ENCODE assay signal across 12 cellular contexts in the genomic region with DNA sequence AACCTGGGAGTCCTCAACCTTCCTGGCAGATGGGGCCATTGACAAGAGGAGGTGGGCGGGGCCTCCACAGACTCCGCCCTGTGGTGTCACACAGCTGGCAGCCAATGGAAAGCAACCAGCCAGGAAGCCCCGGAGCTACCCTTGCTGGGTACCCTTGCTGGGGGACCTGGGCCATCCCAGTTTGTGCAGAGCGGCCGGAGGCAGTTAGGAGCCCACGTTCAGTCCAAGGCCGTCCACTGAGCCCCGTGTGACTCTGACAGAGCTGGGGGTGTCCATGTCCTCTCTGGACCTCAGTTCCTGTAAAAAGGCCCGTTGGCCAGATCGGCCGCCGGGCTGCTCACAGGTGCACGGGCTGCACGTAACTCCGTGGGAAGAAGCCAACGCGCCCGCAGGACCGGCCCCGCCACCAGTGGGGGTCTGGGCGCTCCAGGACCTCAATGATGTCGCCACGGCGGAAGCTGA. TPM values are rescaled to one million over a fixed set of nuclear protein-coding genes. Genes with fewer than 3 reads are reported as not detected.
DNase-seq lines count a peak whose midpoint lies in the region; ATAC-seq and TF ChIP-seq lines count a peak whose summit lies in the region.
"Had no signal": no experiment of that assay in that cellular context is flagged by ENCODE, and none has a peak within 500 bp of the region (broad histone marks: within the 10 kb centered on the region; RNA-seq: fewer than 3 reads in every experiment).

No MANE protein-coding gene starts in this region.

- H3K4me1 Mint-ChIP-seq in CD8-positive, alpha-beta T cell (ENCODE audit: low read depth) = peaks cover 22% of the 10 kb centered on the region
- H3K4me1 Mint-ChIP-seq in natural killer cell treated with Interleukin-12 subunit alpha and Interleukin-12 subunit beta and Interleukin-15 and Interleukin-18, amount 100 ng/mL, for 72 hours (ENCODE audit: low read depth in 2 of 2) = peaks cover 0 to 3% of the 10 kb centered on the region in 2 donors

- CTCF ChIA-PET in CD8-positive, alpha-beta T cell (lab: Charles Lee) = no interaction called here

- H3K4me1 ChIP-seq in CD8-positive, alpha-beta T cell (ENCODE audit: insufficient read depth, low read length) = peaks cover 17% of the 10 kb centered on the region
- H3K4me1 ChIP-seq: ascending aorta, upper lobe of left lung had no signal

- no peaks in the 10 kb centered on the region for H3K27me3 Mint-ChIP-seq in CD8-positive, alpha-beta T cell (ENCODE audit: low read depth)
- H3K27me3 Mint-ChIP-seq in natural killer cell treated with Interleukin-12 subunit alpha and Interleukin-12 subunit beta and Interleukin-15 and Interleukin-18, amount 100 ng/mL, for 72 hours = peaks cover 0 to 3% of the 10 kb centered on the region in 2 donors
- H3K27me3 Mint-ChIP-seq: naive thymus-derived CD8-positive, alpha-beta T cell had no signal

- peaks cover 44% of the 10 kb centered on the region for H3K36me3 Mint-ChIP-seq in CD8-positive, alpha-beta T cell
- H3K36me3 Mint-ChIP-seq in natural killer cell treated with Interleukin-12 subunit alpha and Interleukin-12 subunit beta and Interleukin-15 and Interleukin-18, amount 100 ng/mL, for 72 hours = no peaks in the 10 kb centered on the region

- no peaks in the 10 kb centered on the region for H3K9me3 Mint-ChIP-seq in CD8-positive, alpha-beta T cell
- no peaks in the 10 kb centered on the region for H3K9me3 Mint-ChIP-seq in natural killer cell treated with Interleukin-12 subunit alpha and Interleukin-12 subunit beta and Interleukin-15 and Interleukin-18, amount 100 ng/mL, for 72 hours
- H3K9me3 Mint-ChIP-seq: naive thymus-derived CD8-positive, alpha-beta T cell had no signal

- H3K4me3 ChIP-seq in CD8-positive, alpha-beta T cell (ENCODE audit: low read depth, low read length) = no peak overlapping the region
- H3K4me3 ChIP-seq: ascending aorta, upper lobe of left lung had no signal

- intact Hi-C loops in CD8-positive, alpha-beta T cell (cut with DNase I, micrococcal nuclease) = no loop called here

- no peak overlapping the region for H3K27ac Mint-ChIP-seq in CD8-positive, alpha-beta T cell
- no peak overlapping the region for H3K27ac Mint-ChIP-seq in natural killer cell treated with Interleukin-12 subunit alpha and Interleukin-12 subunit beta and Interleukin-15 and Interleukin-18, amount 100 ng/mL, for 72 hours

- no peak for TF ChIP-seq CTCF in CD8-positive, alpha-beta T cell (IDR thresholded peaks at IDR 0.05)
- no peak for TF ChIP-seq CTCF in omental fat pad (IDR thresholded peaks at IDR 0.05)

- no peak overlapping the region for H3K27ac ChIP-seq in CD8-positive, alpha-beta T cell (ENCODE audit: low read depth, low read length)
- H3K27ac ChIP-seq: ascending aorta, upper lobe of left lung had no signal

- ATAC-seq in CD8-positive, alpha-beta T cell = peak; percentile 41
- ATAC-seq in omental fat pad (ENCODE audit: low FRiP score) = peak; percentile 34
- ATAC-seq in natural killer cell treated with Interleukin-12 subunit alpha and Interleukin-12 subunit beta and Interleukin-15 and Interleukin-18, amount 100 ng/mL, for 72 hours = no peak

- POLR2A ChIA-PET in CD8-positive, alpha-beta T cell (lab: Charles Lee) = no interaction called here

- H3K27me3 ChIP-seq in CD8-positive, alpha-beta T cell (ENCODE audit: insufficient read depth, low read length) = no peaks in the 10 kb centered on the region
- H3K27me3 ChIP-seq: ascending aorta, upper lobe of left lung had no signal

- no peaks in the 10 kb centered on the region for H3K9me3 ChIP-seq in CD8-positive, alpha-beta T cell (ENCODE audit: low read length)
- H3K9me3 ChIP-seq: ascending aorta, upper lobe of left lung had no signal

- peaks cover 9% of the 10 kb centered on the region for H3K36me3 ChIP-seq in CD8-positive, alpha-beta T cell (ENCODE audit: insufficient read depth, low read length)
- H3K36me3 ChIP-seq: ascending aorta, upper lobe of left lung had no signal

- DNase-seq in CD8-positive, alpha-beta T cell = peak in 3 of 7 experiments; percentile 28 to 40 (median 40)
- peak; percentile 21 for DNase-seq in KBM-7
- DNase-seq in activated naive CD4-positive, alpha-beta T cell treated with Interleukin-2 at 50 U/mL for 16 hours = peak; percentile 46
- DNase-seq in omental fat pad (ENCODE audit: low spot score) = no peak
- DNase-seq in NCI-H187 (lab: John Stamatoyannopoulos, UW) = no peak
- no peak for DNase-seq in natural killer cell treated with Interleukin-12 subunit alpha and Interleukin-12 subunit beta and Interleukin-15 and Interleukin-18, amount 100 ng/mL, for 72 hours (ENCODE audit: low spot score)
- DNase-seq in medulla oblongata (ENCODE audit: extremely low spot score) = no peak
- no peak for DNase-seq in NCI-H345 treated with DMSO at 0.1 percent for 48 hours (lab: John Stamatoyannopoulos, UW; ENCODE audit: unreplicated experiment)

- in situ Hi-C loops in KBM-7 (cut with MboI; ENCODE audit: low pct_unique_long_range_greater_than_20kb, low sequenced_read_pairs) = no loop called here

- no peak overlapping the region for H3K4me3 Mint-ChIP-seq in CD8-positive, alpha-beta T cell
- H3K4me3 Mint-ChIP-seq in natural killer cell treated with Interleukin-12 subunit alpha and Interleukin-12 subunit beta and Interleukin-15 and Interleukin-18, amount 100 ng/mL, for 72 hours = no peak overlapping the region
- H3K4me3 Mint-ChIP-seq: naive thymus-derived CD8-positive, alpha-beta T cell had no signal

RNA-seq across cellular contexts. Expression of a gene that starts 17.1 kb away (rescaled TPM):
- 1 to 10 TPM; 3.5 to 4.1 TPM for total RNA-seq in CD8-positive, alpha-beta T cell
- total RNA-seq in omental fat pad = 10 to 100 TPM in 3 of 4 donors, under 1 TPM in 1; 0.95 to 19.9 (median 14.3) TPM
- total RNA-seq in natural killer cell treated with Interleukin-12 subunit alpha and Interleukin-12 subunit beta and Interleukin-15 and Interleukin-18, amount 100 ng/mL, for 72 hours = 1 to 10 TPM; 1.4 to 2.6 TPM

RNA-seq across cellular contexts. Expression of a gene that starts 25.1 kb away (rescaled TPM):
- 10 to 100 TPM; 15.8 to 18.3 TPM for total RNA-seq in CD8-positive, alpha-beta T cell
- 10 to 100 TPM in 1 of 4 donors, 1 to 10 TPM in 3; 2.6 to 13.2 (median 6.8) TPM for total RNA-seq in omental fat pad
- 10 to 100 TPM in 1 of 2 donors, 1 to 10 TPM in 1; 8.2 to 15.9 TPM for total RNA-seq in natural killer cell treated with Interleukin-12 subunit alpha and Interleukin-12 subunit beta and Interleukin-15 and Interleukin-18, amount 100 ng/mL, for 72 hours
- total RNA-seq: MCF 10A had no signal

Comparison
In these comparisons a context has a peak if more than half of its experiments do, and no peak if none do; other contexts are left out.
1. ATAC-seq: peak in CD8-positive, alpha-beta T cell (single experiment) and omental fat pad (single experiment); none in natural killer cell treated with Interleukin-12 subunit alpha and Interleukin-12 subunit beta and Interleukin-15 and Interleukin-18, amount 100 ng/mL, for 72 hours (0 of 2).
2. DNase-seq: peak in KBM-7 (single experiment) and activated naive CD4-positive, alpha-beta T cell treated with Interleukin-2 at 50 U/mL for 16 hours (single experiment); none in omental fat pad (single experiment), NCI-H187 (0 of 2), natural killer cell treated with Interleukin-12 subunit alpha and Interleukin-12 subunit beta and Interleukin-15 and Interleukin-18, amount 100 ng/mL, for 72 hours (single experiment), medulla oblongata (single experiment) and NCI-H345 treated with DMSO at 0.1 percent for 48 hours (single experiment).